ENCODE assay signal across 20 cellular contexts in the genomic region with DNA sequence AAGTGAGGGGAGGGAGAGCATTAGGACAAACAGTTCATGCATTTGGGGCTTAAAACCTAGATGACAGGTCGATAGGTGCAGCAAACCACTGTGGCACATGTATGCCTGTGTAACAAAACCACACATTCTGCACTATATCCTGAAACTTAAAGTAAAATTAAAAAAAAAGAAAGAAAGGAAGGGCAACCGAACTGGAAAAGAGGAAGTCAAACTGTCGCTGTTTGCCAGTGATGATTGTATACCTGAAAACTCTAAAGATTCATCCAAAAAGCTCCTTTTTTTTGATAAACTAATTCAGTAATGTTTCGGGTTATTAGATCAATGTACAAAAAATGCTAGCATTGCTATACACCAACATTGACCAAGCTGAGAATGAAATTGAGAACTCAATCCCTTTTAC.
"Had no signal": no experiment of that assay in that cellular context is flagged by ENCODE, and none has a peak within 500 bp of the region (broad histone marks: within the 10 kb centered on the region; RNA-seq: fewer than 3 reads in every experiment).

No MANE protein-coding gene starts in this region.

- FAIRE-seq: small intestine, urothelium cell line had no signal

- DNase-seq: occipital lobe; ovary; posterior cingulate gyrus; psoas muscle; right cardiac atrium; right lobe of liver; sigmoid colon; small intestine; stimulated activated CD4-positive, alpha-beta T cell treated with anti-CD3 and anti-CD28 coated beads, Interleukin-15, amount 100 ng/mL, for 24 hours; stimulated activated CD4-positive, alpha-beta T cell treated with anti-CD3 and anti-CD28 coated beads, Interleukin-2, amount 100 ng/mL, for 24 hours; stimulated activated CD4-positive, alpha-beta T cell treated with anti-CD3 and anti-CD28 coated beads, Interleukin-2, amount 100 ng/mL, for 48 hours; stimulated activated CD4-positive, alpha-beta T cell treated with anti-CD3 and anti-CD28 coated beads, Interleukin-4, amount 100 ng/mL, for 24 hours; stimulated activated naive B cell treated with anti-CD40 and anti-IgM and Interleukin-4, amounts not matched to agents 10 μg/mL and 1 μg/mL and 100 μg/mL, for 72 hours; stimulated activated naive CD4-positive, alpha-beta T cell treated with Interleukin-2 at 50 U/mL for 16 hours; stomach; thyroid gland; trophoblast cell; upper lobe of left lung had no signal

- ATAC-seq: psoas muscle; right cardiac atrium; right lobe of liver; stimulated activated effector memory CD8-positive, alpha-beta T cell treated with anti-CD3 and anti-CD28 coated beads, Interleukin-12 subunit alpha, Interleukin-12 subunit beta, amount 100 ng/mL, for 72 hours; stimulated activated naive B cell treated with anti-CD40 and anti-IgM and Interleukin-4, amounts not matched to agents 10 μg/mL and 1 μg/mL and 100 μg/mL, for 72 hours had no signal
